Comparison of ENCODE assay signal across 22 cellular contexts in genomic region chr12:106722854-106723253, GRCh38. TPM values are rescaled to one million over a fixed set of nuclear protein-coding genes. Genes with fewer than 3 reads are reported as not detected.
DNase-seq lines count a peak whose midpoint lies in the region; ATAC-seq and TF ChIP-seq lines count a peak whose summit lies in the region.
"Had no signal": no experiment of that assay in that cellular context is flagged by ENCODE, and none has a peak within 500 bp of the region (broad histone marks: within the 10 kb centered on the region; RNA-seq: fewer than 3 reads in every experiment).

No MANE protein-coding gene starts in this region.

- no peaks in the 10 kb centered on the region for H3K9me3 Mint-ChIP-seq in HFFc6
- H3K9me3 Mint-ChIP-seq in CD4-positive, alpha-beta memory T cell, result peaks cover 0 to 2% (median 0%) of the 10 kb centered on the region in 8 donors
- H3K9me3 Mint-ChIP-seq: stimulated activated naive CD8-positive, alpha-beta T cell treated with anti-CD3 and anti-CD28 coated beads, Interleukin-15, Interleukin-2, amounts not matched to agents 100 ng/mL and 50 ng/mL, for 24 hours had no signal

- in situ Hi-C loops in brain microvascular endothelial cell (cut with HindIII; ENCODE audit: low pct_ligation_motif_present, low sequenced_read_pairs), result no loop called here

- H3K27ac ChIP-seq in brain microvascular endothelial cell, result no peak overlapping the region
- no peak overlapping the region for H3K27ac ChIP-seq in CD4-positive, alpha-beta memory T cell (ENCODE audit: low read depth, low read length)
- H3K27ac ChIP-seq: upper lobe of left lung had no signal

- no peaks in the 10 kb centered on the region for H3K36me3 Mint-ChIP-seq in HFFc6 (ENCODE audit: low read depth)
- H3K36me3 Mint-ChIP-seq in CD4-positive, alpha-beta memory T cell, result no peaks in the 10 kb centered on the region
- H3K36me3 Mint-ChIP-seq: naive B cell had no signal

- no peaks in the 10 kb centered on the region for H3K4me1 ChIP-seq in CD4-positive, alpha-beta memory T cell (ENCODE audit: insufficient read depth, low read length)
- H3K4me1 ChIP-seq: Caco-2, upper lobe of left lung had no signal

- ATAC-seq in HG03045 (IDR thresholded peaks at IDR 0.05; ENCODE audit: unreplicated experiment) (no peak), GM21367 (IDR thresholded peaks at IDR 0.05; ENCODE audit: unreplicated experiment) (no peak)
- ATAC-seq: Right ventricle myocardium inferior had no signal

- no peaks in the 10 kb centered on the region for H3K27me3 ChIP-seq in brain microvascular endothelial cell (replicated peaks)
- H3K27me3 ChIP-seq in CD4-positive, alpha-beta memory T cell (ENCODE audit: insufficient read depth, low read length), result no peaks in the 10 kb centered on the region
- H3K27me3 ChIP-seq: upper lobe of left lung had no signal

- peak; percentile 32 for TF ChIP-seq CTCF in GM12864 (IDR thresholded peaks at IDR 0.05; ENCODE audit: low read depth, low read length, missing control alignments)
- TF ChIP-seq CTCF in HFFc6 (IDR thresholded peaks at IDR 0.05), result peak; percentile 25; the same call in 1 of the 2 replicates
- peak; percentile 16 for TF ChIP-seq CTCF in brain microvascular endothelial cell (IDR thresholded peaks at IDR 0.05; ENCODE audit: low read depth, low read length, missing control alignments)

- H3K9me3 ChIP-seq in CD4-positive, alpha-beta memory T cell (ENCODE audit: control insufficient read depth in 1 of 2, low read length in 2 of 2), result no peaks in the 10 kb centered on the region
- H3K9me3 ChIP-seq: Caco-2, upper lobe of left lung had no signal

- DNase-seq in GM12864 (ENCODE audit: low read depth), result no peak
- DNase-seq in HFFc6, result no peak
- DNase-seq in brain microvascular endothelial cell, result no peak
- peak; percentile 41 for DNase-seq in left kidney (ENCODE audit: low read depth, low spot score)
- no peak for DNase-seq in CD4-positive, alpha-beta memory T cell
- no peak for DNase-seq in NCI-H1930 (lab: John Stamatoyannopoulos, UW)
- DNase-seq: activated CD4-positive, alpha-beta T cell treated with anti-CD3 and anti-CD28 coated beads, Interleukin-2, amount 50 U/mL, for 4 hours; activated gamma-delta T cell; amygdala; Caco-2; cerebellar nuclear complex; effector CD8-positive, alpha-beta T cell; MM.1S; naive B cell; NCI-H187; NCI-H524; stimulated activated CD4-positive, alpha-beta T cell treated with anti-CD3 and anti-CD28 coated beads, Interleukin-2, amount 100 ng/mL, for 48 hours; upper lobe of left lung had no signal

- H3K36me3 ChIP-seq in brain microvascular endothelial cell (replicated peaks), result no peaks in the 10 kb centered on the region
- no peaks in the 10 kb centered on the region for H3K36me3 ChIP-seq in CD4-positive, alpha-beta memory T cell (ENCODE audit: insufficient read depth, low read length)
- H3K36me3 ChIP-seq: upper lobe of left lung had no signal

- CTCF ChIA-PET in CD4-positive, alpha-beta memory T cell (lab: Charles Lee; ENCODE audit: partially characterized antibody), result interaction anchor here (1.2 kb wide), 1 partner anchor 119 kb away, joined by 3 read pairs; no protein-coding TSS in a partner anchor

- H3K4me3 Mint-ChIP-seq in HFFc6, result no peak overlapping the region
- H3K4me3 Mint-ChIP-seq in CD4-positive, alpha-beta memory T cell, result no peak overlapping the region
- H3K4me3 Mint-ChIP-seq: naive B cell; stimulated activated naive CD8-positive, alpha-beta T cell treated with anti-CD3 and anti-CD28 coated beads, Interleukin-15, Interleukin-2, amounts not matched to agents 100 ng/mL and 50 ng/mL, for 24 hours had no signal

- intact Hi-C loops in CD4-positive, alpha-beta memory T cell (cut with micrococcal nuclease), result no loop called here

- peaks cover 13% of the 10 kb centered on the region; the same call in 1 of the 2 replicates for H3K27me3 Mint-ChIP-seq in HFFc6 (ENCODE audit: insufficient read depth)
- peaks cover 0 to 4% of the 10 kb centered on the region in 2 donors for H3K27me3 Mint-ChIP-seq in CD4-positive, alpha-beta memory T cell
- H3K27me3 Mint-ChIP-seq: stimulated activated naive CD8-positive, alpha-beta T cell treated with anti-CD3 and anti-CD28 coated beads, Interleukin-15, Interleukin-2, amounts not matched to agents 100 ng/mL and 50 ng/mL, for 24 hours had no signal

- POLR2A ChIA-PET in CD4-positive, alpha-beta memory T cell (lab: Charles Lee; ENCODE audit: partially characterized antibody), result no interaction called here

- no peak overlapping the region for H3K27ac Mint-ChIP-seq in HFFc6
- H3K27ac Mint-ChIP-seq in CD4-positive, alpha-beta memory T cell, result peak overlapping the region in 1 of 7 donors; percentile 17
- H3K27ac Mint-ChIP-seq: naive B cell; stimulated activated naive CD8-positive, alpha-beta T cell treated with anti-CD3 and anti-CD28 coated beads, Interleukin-15, Interleukin-2, amounts not matched to agents 100 ng/mL and 50 ng/mL, for 24 hours had no signal

- no peak overlapping the region for H3K4me3 ChIP-seq in GM12864 (ENCODE audit: low read depth, low read length)
- no peak overlapping the region for H3K4me3 ChIP-seq in brain microvascular endothelial cell (ENCODE audit: low read depth, low read length)
- H3K4me3 ChIP-seq in CD4-positive, alpha-beta memory T cell (ENCODE audit: low read length in 2 of 2), result no peak overlapping the region
- H3K4me3 ChIP-seq: upper lobe of left lung had no signal

- H3K4me1 Mint-ChIP-seq in HFFc6 (ENCODE audit: low read depth), result no peaks in the 10 kb centered on the region
- peaks cover 0 to 14% (median 6%) of the 10 kb centered on the region in 4 donors for H3K4me1 Mint-ChIP-seq in CD4-positive, alpha-beta memory T cell
- H3K4me1 Mint-ChIP-seq: naive B cell had no signal

RNA-seq across cellular contexts. Expression of gene RIC8B, which starts 51.6 kb away (rescaled TPM):
- total RNA-seq in HFFc6 (2021; fragmentation: NEBNext Ultra II Directional; extraction: Animal tissue kit (Norgen Biotek cat#: 25700)), result 10 to 100 TPM in 4 of 6 experiments, 1 to 10 TPM in 2; 8.0 to 12.0 (median 10.2) TPM
- total RNA-seq in CD4-positive, alpha-beta memory T cell, result 10 to 100 TPM; 20.8 to 25.0 TPM
- polyA plus RNA-seq in CD4-positive, alpha-beta memory T cell, result 10 to 100 TPM in 1 of 2 donors, 1 to 10 TPM in 1; 8.4 to 12.5 TPM
